ENCODE assay signal across 11 cellular contexts in the genomic region with DNA sequence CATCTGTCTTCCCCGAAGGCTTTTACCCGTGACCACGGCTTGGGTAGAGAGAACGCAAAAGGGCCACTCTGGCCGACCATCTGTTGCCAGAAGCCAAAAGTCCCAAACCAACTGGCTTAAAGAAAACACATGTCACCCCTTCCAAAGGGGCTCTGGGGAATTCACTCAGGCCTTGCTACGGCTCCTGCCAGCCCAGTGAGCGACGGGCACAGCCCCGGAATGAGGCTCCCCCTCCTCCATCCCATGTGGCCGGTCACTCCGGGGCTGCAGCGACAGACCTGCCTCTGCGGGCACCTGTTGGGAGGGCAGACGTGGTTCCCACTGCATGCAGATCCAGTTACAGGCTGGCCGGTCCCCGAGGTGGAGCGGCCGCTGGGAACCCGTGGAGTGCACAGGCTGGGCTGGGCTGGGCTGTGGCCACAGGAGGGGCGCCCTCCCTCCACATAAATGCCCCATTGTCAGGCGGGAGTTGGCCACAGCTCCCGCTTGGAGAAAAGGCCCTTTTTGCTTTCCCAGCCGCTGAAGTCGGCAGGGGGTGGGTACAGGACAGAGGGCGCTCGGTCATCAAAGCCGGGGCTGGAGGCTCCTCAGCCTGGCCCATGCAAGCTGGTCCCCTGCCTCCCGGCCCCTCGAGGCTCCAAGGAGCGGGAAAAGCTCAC. TPM values are rescaled to one million over a fixed set of nuclear protein-coding genes. Genes with fewer than 3 reads are reported as not detected.
DNase-seq lines count a peak whose midpoint lies in the region; ATAC-seq and TF ChIP-seq lines count a peak whose summit lies in the region.
"Had no signal": no experiment of that assay in that cellular context is flagged by ENCODE, and none has a peak within 500 bp of the region (broad histone marks: within the 10 kb centered on the region; RNA-seq: fewer than 3 reads in every experiment).

No MANE protein-coding gene starts in this region.

- no peaks in the 10 kb centered on the region for H3K36me3 ChIP-seq in colonic mucosa
- peaks cover 21% of the 10 kb centered on the region for H3K36me3 ChIP-seq in lower lobe of right lung
- H3K36me3 ChIP-seq in effector memory CD4-positive, alpha-beta T cell (ENCODE audit: control insufficient read depth, insufficient read depth, low read length): peaks cover 25% of the 10 kb centered on the region
- H3K36me3 ChIP-seq in CD8-positive, alpha-beta T cell (ENCODE audit: insufficient read depth, low read length): no peaks in the 10 kb centered on the region

- H3K36me3 Mint-ChIP-seq in CD8-positive, alpha-beta T cell: peaks cover 9% of the 10 kb centered on the region
- H3K36me3 Mint-ChIP-seq: mesothelial cell of epicardium had no signal

- H3K9me3 ChIP-seq in colonic mucosa: no peaks in the 10 kb centered on the region
- H3K9me3 ChIP-seq in lower lobe of right lung: no peaks in the 10 kb centered on the region
- no peaks in the 10 kb centered on the region for H3K9me3 ChIP-seq in effector memory CD4-positive, alpha-beta T cell (ENCODE audit: control insufficient read depth, low read length)
- no peaks in the 10 kb centered on the region for H3K9me3 ChIP-seq in CD8-positive, alpha-beta T cell (ENCODE audit: low read length)

- peak overlapping the region; percentile 56 to 83 for H3K9ac ChIP-seq in colonic mucosa (ENCODE audit: low read depth in 2 of 2, low read length in 2 of 2)

- H3K27me3 Mint-ChIP-seq in CD8-positive, alpha-beta T cell (ENCODE audit: low read depth): no peaks in the 10 kb centered on the region

- DNase-seq in NCI-H2171 treated with DMSO at 0.1 percent for 48 hours (lab: John Stamatoyannopoulos, UW) (peak; percentile 37), colonic mucosa (peak; percentile 64), lower lobe of right lung (no peak), superior temporal gyrus (ENCODE audit: extremely low spot score) (peak; percentile 95), NCI-H128 (lab: John Stamatoyannopoulos, UW; ENCODE audit: unreplicated experiment) (no peak)
- no peak for DNase-seq in effector memory CD4-positive, alpha-beta T cell
- no peak for DNase-seq in CD8-positive, alpha-beta T cell
- DNase-seq: activated CD8-positive, alpha-beta memory T cell treated with anti-CD3 and anti-CD28 coated beads, Interleukin-2, amount 50 U/mL, for 48 hours; effector CD4-positive, alpha-beta T cell had no signal

- peak overlapping the region; percentile 85 for H3K27ac ChIP-seq in colonic mucosa
- peak overlapping the region; percentile 74 for H3K27ac ChIP-seq in lower lobe of right lung
- H3K27ac ChIP-seq in effector memory CD4-positive, alpha-beta T cell (ENCODE audit: insufficient read depth, low read length, poor library complexity, severe bottlenecking): no peak overlapping the region
- H3K27ac ChIP-seq in CD8-positive, alpha-beta T cell (ENCODE audit: low read depth, low read length): no peak overlapping the region

- peak; percentile 33 to 37 for ATAC-seq in lower lobe of right lung
- no peak for ATAC-seq in GM18907 (IDR thresholded peaks at IDR 0.05; ENCODE audit: unreplicated experiment)
- ATAC-seq in CD8-positive, alpha-beta T cell: no peak

- no peaks in the 10 kb centered on the region for H3K27me3 ChIP-seq in colonic mucosa
- no peaks in the 10 kb centered on the region for H3K27me3 ChIP-seq in lower lobe of right lung (ENCODE audit: low read depth)
- H3K27me3 ChIP-seq in effector memory CD4-positive, alpha-beta T cell (replicated peaks; ENCODE audit: control insufficient read depth, insufficient read depth, low read length, poor library complexity, severe bottlenecking): no peaks in the 10 kb centered on the region
- no peaks in the 10 kb centered on the region for H3K27me3 ChIP-seq in CD8-positive, alpha-beta T cell (ENCODE audit: insufficient read depth, low read length)

- POLR2A ChIA-PET in CD8-positive, alpha-beta T cell (lab: Charles Lee): interaction anchor here (1.0 kb wide), 1 partner anchor 11 kb away, joined by 3 read pairs; no protein-coding TSS in a partner anchor

- peaks cover 11% of the 10 kb centered on the region for H3K4me1 Mint-ChIP-seq in CD8-positive, alpha-beta T cell (ENCODE audit: low read depth)

- H3K4me3 Mint-ChIP-seq in CD8-positive, alpha-beta T cell: no peak overlapping the region
- H3K4me3 Mint-ChIP-seq: mesothelial cell of epicardium had no signal

- no peaks in the 10 kb centered on the region for H3K9me3 Mint-ChIP-seq in CD8-positive, alpha-beta T cell
- H3K9me3 Mint-ChIP-seq: mesothelial cell of epicardium had no signal

- intact Hi-C loops in colonic mucosa (cut with DNase I) (no loop called here), lower lobe of right lung (cut with DNase I) (no loop called here)
- intact Hi-C loops in CD8-positive, alpha-beta T cell (cut with DNase I, micrococcal nuclease): no loop called here

- H3K27ac Mint-ChIP-seq in CD8-positive, alpha-beta T cell: no peak overlapping the region
- H3K27ac Mint-ChIP-seq: mesothelial cell of epicardium had no signal

- TF ChIP-seq CTCF in colonic mucosa (IDR thresholded peaks at IDR 0.05) (no peak), lower lobe of right lung (IDR thresholded peaks at IDR 0.05) (no peak)
- no peak for TF ChIP-seq CTCF in CD8-positive, alpha-beta T cell (IDR thresholded peaks at IDR 0.05)

- H3K4me1 ChIP-seq in colonic mucosa (peaks cover 67% of the 10 kb centered on the region), lower lobe of right lung (peaks cover 100% of the 10 kb centered on the region)
- peaks cover 18% of the 10 kb centered on the region for H3K4me1 ChIP-seq in effector memory CD4-positive, alpha-beta T cell (ENCODE audit: control insufficient read depth, insufficient read depth, low read length, poor library complexity, severe bottlenecking)
- peaks cover 27% of the 10 kb centered on the region for H3K4me1 ChIP-seq in CD8-positive, alpha-beta T cell (ENCODE audit: insufficient read depth, low read length)

- CTCF ChIA-PET in CD8-positive, alpha-beta T cell (lab: Charles Lee): no interaction called here

- H3K4me3 ChIP-seq in colonic mucosa: no peak overlapping the region
- H3K4me3 ChIP-seq in lower lobe of right lung: peak overlapping the region; percentile 29
- no peak overlapping the region for H3K4me3 ChIP-seq in effector memory CD4-positive, alpha-beta T cell (ENCODE audit: insufficient read depth, low read depth, low read length, poor library complexity, severe bottlenecking)
- H3K4me3 ChIP-seq in CD8-positive, alpha-beta T cell (ENCODE audit: low read depth, low read length): no peak overlapping the region

RNA-seq across cellular contexts. Expression of a gene that starts 19.9 kb away (rescaled TPM):
- total RNA-seq in colonic mucosa: 10 to 100 TPM; 49.3 to 99.4 TPM
- total RNA-seq in lower lobe of right lung: 91.4 TPM
- 10 to 100 TPM; 29.0 to 30.0 TPM for total RNA-seq in CD8-positive, alpha-beta T cell

RNA-seq across cellular contexts. Expression of a gene that starts 43.1 kb away (rescaled TPM):
- total RNA-seq in colonic mucosa: 100 to 1,000 TPM in 1 of 2 donors, 10 to 100 TPM in 1; 66.2 to 104 TPM
- total RNA-seq in lower lobe of right lung: 66.5 TPM
- 10 to 100 TPM; 81.0 to 83.5 TPM for total RNA-seq in CD8-positive, alpha-beta T cell

Comparison
In these comparisons a context has a peak if more than half of its experiments do, and no peak if none do; other contexts are left out.
1. DNase-seq: peak in NCI-H2171 treated with DMSO at 0.1 percent for 48 hours (single experiment), colonic mucosa (single experiment) and superior temporal gyrus (single experiment); none in lower lobe of right lung (single experiment), NCI-H128 (single experiment), effector memory CD4-positive, alpha-beta T cell (0 of 3) and CD8-positive, alpha-beta T cell (0 of 7).
2. H3K27ac ChIP-seq: peak in colonic mucosa (single experiment) and lower lobe of right lung (single experiment); none in effector memory CD4-positive, alpha-beta T cell (single experiment) and CD8-positive, alpha-beta T cell (single experiment).
3. ATAC-seq: peak in lower lobe of right lung (2 of 2); none in GM18907 (single experiment) and CD8-positive, alpha-beta T cell (single experiment).